8 cellular contexts compared by ENCODE assay signal in genomic region chr18:23629444-23629946, GRCh38. TPM values are rescaled to one million over a fixed set of nuclear protein-coding genes. Genes with fewer than 3 reads are reported as not detected.
DNase-seq lines count a peak whose midpoint lies in the region; ATAC-seq, FAIRE-seq and TF ChIP-seq lines count a peak whose summit lies in the region.

No MANE protein-coding gene starts in this region.

- H3K9me3 ChIP-seq in psoas muscle, result no peaks in the 10 kb centered on the region

- 95 to 99% (median 97%) methylated on average over 4 of the region's 4 CpGs for WGBS in psoas muscle, 3 donors

- H3K4me3 ChIP-seq in GM12865 (ENCODE audit: low read depth, low read length) (no peak overlapping the region), bronchial epithelial cell (ENCODE audit: low read depth, low read length) (no peak overlapping the region), psoas muscle (no peak overlapping the region)

- no peaks in the 10 kb centered on the region for H3K27me3 ChIP-seq in bronchial epithelial cell (ENCODE audit: control insufficient read depth, insufficient read depth, low read length)
- H3K27me3 ChIP-seq in psoas muscle (ENCODE audit: insufficient read depth in 3 of 3, low read length in 2 of 3), result no peaks in the 10 kb centered on the region

- TF ChIP-seq CTCF in GM12865 (IDR thresholded peaks at IDR 0.05; ENCODE audit: insufficient read depth, low read depth, low read length, missing control alignments), result no peak
- peak; percentile 16 for TF ChIP-seq CTCF in bronchial epithelial cell (IDR thresholded peaks at IDR 0.05; ENCODE audit: insufficient read depth, low read length, severe bottlenecking)
- no peak for TF ChIP-seq CTCF in psoas muscle (IDR thresholded peaks at IDR 0.05)

- no peaks in the 10 kb centered on the region for H3K36me3 ChIP-seq in bronchial epithelial cell (ENCODE audit: control insufficient read depth, insufficient read depth, low read length)
- H3K36me3 ChIP-seq in psoas muscle (ENCODE audit: insufficient read depth in 1 of 2, low read depth in 1 of 2), result no peaks in the 10 kb centered on the region

- H3K4me1 ChIP-seq in psoas muscle, result peaks cover 21% of the 10 kb centered on the region

- no peak overlapping the region for H3K27ac ChIP-seq in psoas muscle

- DNase-seq in GM12865 (ENCODE audit: low read depth), result peak; percentile 48
- DNase-seq in bronchial epithelial cell (ENCODE audit: low read depth), result peak; percentile 20
- DNase-seq in urothelium cell line (ENCODE audit: low spot score), result no peak
- no peak for DNase-seq in psoas muscle
- no peak for DNase-seq in central memory CD4-positive, alpha-beta T cell

- ATAC-seq in GM21423 (IDR thresholded peaks at IDR 0.05; ENCODE audit: unreplicated experiment), result peak; percentile 96
- peak; percentile 82 for ATAC-seq in HG03558 (IDR thresholded peaks at IDR 0.05; ENCODE audit: extremely low read depth, unreplicated experiment)
- no peak for ATAC-seq in psoas muscle
- no peak for ATAC-seq in HG03045 (IDR thresholded peaks at IDR 0.05; ENCODE audit: unreplicated experiment)

- intact Hi-C loops in psoas muscle (cut with DNase I), result loop anchor here (10.0 kb wide), 3 partner anchors 175 to 295 kb away; no protein-coding TSS in a partner anchor

- no peak for FAIRE-seq in bronchial epithelial cell (lab: Jason Lieb, UNC)
- FAIRE-seq in urothelium cell line (lab: Jason Lieb, UNC), result no peak

RNA-seq across cellular contexts. Expression of gene ANKRD29, which starts 33.2 kb away (rescaled TPM):
- total RNA-seq in bronchial epithelial cell, result 14.0 and 15.0 TPM in 2 replicates
- 1 to 10 TPM in 1 of 4 donors, under 1 TPM in 3; 0.57 to 2.1 (median 0.77) TPM for total RNA-seq in psoas muscle
- polyA plus RNA-seq in psoas muscle, result 1 to 10 TPM; 1.1 to 1.3 (median 1.2) TPM

RNA-seq across cellular contexts. Expression of gene NPC1, which starts 43.2 kb away (rescaled TPM):
- total RNA-seq in bronchial epithelial cell, result 78.3 and 100 TPM in 2 replicates
- 10 to 100 TPM; 27.6 to 58.0 (median 41.8) TPM for total RNA-seq in psoas muscle
- 100 to 1,000 TPM in 1 of 3 donors, 10 to 100 TPM in 2; 24.8 to 126 (median 30.3) TPM for polyA plus RNA-seq in psoas muscle

RNA-seq across cellular contexts. Expression of gene LAMA3, which starts 59.8 kb away (rescaled TPM):
- total RNA-seq in bronchial epithelial cell (381 and 531 TPM in 2 replicates), psoas muscle (1 to 10 TPM in 3 of 4 donors, under 1 TPM in 1; 0.49 to 4.2 (median 1.8) TPM)
- 1 to 10 TPM in 1 of 3 donors, under 1 TPM in 2; 0.55 to 2.7 (median 0.62) TPM for polyA plus RNA-seq in psoas muscle

Comparison
In these comparisons a context has a peak if more than half of its experiments do, and no peak if none do; other contexts are left out.
1. DNase-seq: peak in GM12865 (single experiment) and bronchial epithelial cell (single experiment); none in urothelium cell line (single experiment), psoas muscle (0 of 2) and central memory CD4-positive, alpha-beta T cell (single experiment).
2. ATAC-seq: peak in GM21423 (single experiment) and HG03558 (single experiment); none in psoas muscle (0 of 4) and HG03045 (single experiment).
3. RNA of gene LAMA3, which starts 59.8 kb away (total RNA-seq): 381 to 531 TPM in bronchial epithelial cell; 0.49 to 4.2 TPM in psoas muscle; every median in the first group is over 10 times any median in the second.